Comparison of ENCODE assay signal across 8 cellular contexts in the genomic region with DNA sequence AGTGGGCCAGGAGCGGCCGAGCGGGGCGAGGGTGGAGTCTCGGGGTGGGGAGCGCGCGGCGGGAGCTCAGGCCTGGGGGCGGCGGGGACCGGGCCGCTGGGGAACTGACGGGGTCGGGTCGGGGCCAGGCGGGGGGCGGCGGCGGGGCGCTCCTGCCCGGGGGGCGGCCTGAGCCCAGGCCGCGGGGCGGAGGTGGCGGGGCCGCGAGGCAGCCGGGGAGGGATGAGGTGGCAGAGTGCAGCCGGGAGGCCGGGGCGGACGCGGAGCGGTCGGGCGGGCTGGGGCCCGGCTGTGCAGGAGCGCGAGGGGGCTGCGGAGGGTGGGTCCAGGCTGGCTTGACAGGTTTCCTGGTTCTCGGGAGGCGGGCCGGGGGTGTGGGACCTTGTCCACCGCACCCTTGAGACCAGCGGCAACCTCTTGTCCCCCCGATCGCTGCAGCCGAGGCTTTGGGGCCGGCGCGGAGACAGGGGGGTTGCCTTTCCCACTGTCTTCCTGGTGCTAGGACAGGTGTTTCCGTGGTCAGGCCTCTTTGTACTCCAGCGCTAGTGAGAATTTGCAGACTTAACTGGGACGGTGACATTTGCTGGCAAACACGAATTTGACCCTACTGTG. TPM values are rescaled to one million over a fixed set of nuclear protein-coding genes. Genes with fewer than 3 reads are reported as not detected.
DNase-seq lines count a peak whose midpoint lies in the region; ATAC-seq and TF ChIP-seq lines count a peak whose summit lies in the region.
"Not testable (repeated sequence)": the region's sequence is repeated elsewhere in the genome, so short reads cannot be mapped to it uniquely, and the experiment has no call there.

No MANE protein-coding gene starts in this region.

- not testable (repeated sequence) for TF ChIP-seq CTCF in fibroblast of the aortic adventitia (IDR thresholded peaks at IDR 0.05; ENCODE audit: insufficient read depth, low read length)

- H3K4me1 ChIP-seq in muscle layer of duodenum (ENCODE audit: control insufficient read depth in 1 of 2, insufficient read depth in 2 of 2, low read length in 2 of 2), result not testable (repeated sequence)

- H3K27me3 Mint-ChIP-seq in activated naive CD4-positive, alpha-beta T cell treated with anti-CD3 and anti-CD28 coated beads, Interleukin-2, amount 10 ng/mL, durations not matched to agents 7 days and 5 days, result not testable (repeated sequence)

- H3K4me1 Mint-ChIP-seq in activated naive CD4-positive, alpha-beta T cell treated with anti-CD3 and anti-CD28 coated beads, Interleukin-2, amount 10 ng/mL, durations not matched to agents 7 days and 5 days, result not testable (repeated sequence)

- H3K27ac Mint-ChIP-seq in activated naive CD4-positive, alpha-beta T cell treated with anti-CD3 and anti-CD28 coated beads, Interleukin-2, amount 10 ng/mL, durations not matched to agents 7 days and 5 days, result peak overlapping the region; percentile 81

- H3K4me3 ChIP-seq in fibroblast of the aortic adventitia (ENCODE audit: low read depth, low read length) (peak overlapping the region; percentile 73), muscle layer of duodenum (ENCODE audit: low read depth in 1 of 2, low read length in 2 of 2) (peak overlapping the region; percentile 72 to 74)

- CTCF ChIA-PET in activated naive CD4-positive, alpha-beta T cell treated with anti-CD3 and anti-CD28 coated beads, Interleukin-2, amount 10 ng/mL, durations not matched to agents 7 days and 5 days (lab: Charles Lee), result not testable (repeated sequence)

- ATAC-seq in GM21390 (IDR thresholded peaks at IDR 0.05; ENCODE audit: unreplicated experiment) (peak; percentile 40), HG03378 (IDR thresholded peaks at IDR 0.05; ENCODE audit: unreplicated experiment) (peak; percentile 22)

- H3K4me3 Mint-ChIP-seq in activated naive CD4-positive, alpha-beta T cell treated with anti-CD3 and anti-CD28 coated beads, Interleukin-2, amount 10 ng/mL, durations not matched to agents 7 days and 5 days, result peak overlapping the region; percentile 81

- DNase-seq in DMS 273 (lab: John Stamatoyannopoulos, UW; ENCODE audit: unreplicated experiment), result peak; percentile 66
- peak; percentile 39 for DNase-seq in RPMI8226
- DNase-seq in activated naive CD4-positive, alpha-beta T cell treated with anti-CD3 and anti-CD28 coated beads, Interleukin-2, amount 10 ng/mL, durations not matched to agents 7 days and 5 days, result peak; percentile 57
- DNase-seq in fibroblast of the aortic adventitia (ENCODE audit: low read depth), result not testable (repeated sequence)
- DNase-seq in stimulated activated CD8-positive, alpha-beta memory T cell treated with anti-CD3 and anti-CD28 coated beads, Interleukin-4, amount 100 ng/mL, for 1 hour (ENCODE audit: low read depth in 2 of 2, low spot score in 1 of 2), result peak; percentile 2

- H3K27me3 ChIP-seq in muscle layer of duodenum (ENCODE audit: low read depth, low read length), result not testable (repeated sequence)

- H3K36me3 Mint-ChIP-seq in activated naive CD4-positive, alpha-beta T cell treated with anti-CD3 and anti-CD28 coated beads, Interleukin-2, amount 10 ng/mL, durations not matched to agents 7 days and 5 days, result not testable (repeated sequence)

- H3K9me3 ChIP-seq in muscle layer of duodenum (ENCODE audit: control insufficient read depth in 1 of 2, low read length in 2 of 2), result not testable (repeated sequence)

- not testable (repeated sequence) for H3K36me3 ChIP-seq in muscle layer of duodenum (ENCODE audit: control insufficient read depth in 1 of 2, insufficient read depth in 2 of 2, low read length in 2 of 2)

- H3K27ac ChIP-seq in muscle layer of duodenum (ENCODE audit: low read length), result not testable (repeated sequence)

- not testable (repeated sequence) for H3K9me3 Mint-ChIP-seq in activated naive CD4-positive, alpha-beta T cell treated with anti-CD3 and anti-CD28 coated beads, Interleukin-2, amount 10 ng/mL, durations not matched to agents 7 days and 5 days

RNA-seq across cellular contexts. Expression of a gene that starts 0.8 kb away (rescaled TPM):
- total RNA-seq in fibroblast of the aortic adventitia (ENCODE audit: low replicate concordance), result 8.7 and 17.8 TPM in 2 replicates
